In genomic region chr1:34887593-34887992, GRCh38 we compare ENCODE assay signal across 29 cellular contexts. TPM values are rescaled to one million over a fixed set of nuclear protein-coding genes. Genes with fewer than 3 reads are reported as not detected.
DNase-seq lines count a peak whose midpoint lies in the region; ATAC-seq, FAIRE-seq and TF ChIP-seq lines count a peak whose summit lies in the region.
"Had no signal": no experiment of that assay in that cellular context is flagged by ENCODE, and none has a peak within 500 bp of the region (broad histone marks: within the 10 kb centered on the region; RNA-seq: fewer than 3 reads in every experiment).

No MANE protein-coding gene starts in this region.

- BruUV-seq in K562 (replicated peaks; lab: Mats Ljungman, UMichigan), result no TSS peak

- H3K27me3 ChIP-seq in K562 (ENCODE audit: control insufficient read depth in 2 of 2, insufficient read depth in 2 of 2, low read length in 2 of 2), result peaks cover 31 to 41% of the 10 kb centered on the region in 2 experiments; a peak in 4 of 5 replicates
- H3K27me3 ChIP-seq: BE2C had no signal

- intact Hi-C loops in K562 (cut with micrococcal nuclease), result no loop called here

- no peak overlapping the region for H3K4me3 Mint-ChIP-seq in activated CD8-positive, alpha-beta memory T cell treated with anti-CD3 and anti-CD28 coated beads, Interleukin-2, amount 10 ng/mL, durations not matched to agents 7 days and 5 days
- H3K4me3 Mint-ChIP-seq: CD4-positive, alpha-beta memory T cell; CD4-positive, CD25-positive, alpha-beta regulatory T cell had no signal

- H3K36me3 Mint-ChIP-seq in activated CD8-positive, alpha-beta memory T cell treated with anti-CD3 and anti-CD28 coated beads, Interleukin-2, amount 10 ng/mL, durations not matched to agents 7 days and 5 days, result peaks cover 5% of the 10 kb centered on the region
- H3K36me3 Mint-ChIP-seq: CD4-positive, CD25-positive, alpha-beta regulatory T cell had no signal

- H3K4me1 Mint-ChIP-seq in activated CD8-positive, alpha-beta memory T cell treated with anti-CD3 and anti-CD28 coated beads, Interleukin-2, amount 10 ng/mL, durations not matched to agents 7 days and 5 days, result peaks cover 5% of the 10 kb centered on the region

- H3K9me3 ChIP-seq in K562 (replicated peaks; ENCODE audit: control insufficient read depth, insufficient read depth, low read depth, low read length), result no peaks in the 10 kb centered on the region
- H3K9me3 ChIP-seq: BE2C had no signal

- H3K4me3 ChIP-seq in K562 (no peak overlapping the region), coronary artery (no peak overlapping the region)
- H3K4me3 ChIP-seq: BLaER1, GM12878 had no signal

- no peak for TF ChIP-seq POLR2A in K562 (conservative IDR thresholded peaks at IDR 0.05)

- H4K20me1 ChIP-seq in K562 (replicated peaks; ENCODE audit: control insufficient read depth, insufficient read depth, low read length), result no peaks in the 10 kb centered on the region
- H4K20me1 ChIP-seq: BLaER1 had no signal

- TF ChIP-seq EP300 in K562 (IDR thresholded peaks at IDR 0.05; ENCODE audit: low read length), result no peak

- H3K27ac ChIP-seq in K562 (ENCODE audit: extremely low read depth, low read depth, low read length) (no peak overlapping the region), coronary artery (no peak overlapping the region)
- H3K27ac ChIP-seq: BLaER1 had no signal

- CTCF ChIA-PET in activated CD8-positive, alpha-beta memory T cell treated with anti-CD3 and anti-CD28 coated beads, Interleukin-2, amount 10 ng/mL, durations not matched to agents 7 days and 5 days (lab: Charles Lee), result interaction anchor here (2.8 kb wide), 1 partner anchor 21 kb away, joined by 16 read pairs; no protein-coding TSS in a partner anchor
- CTCF ChIA-PET in K562 (lab: Yijun Ruan, JAX; ENCODE audit: low intra/inter-chr PET ratio), result interaction anchor here (0.6 kb wide), 1 partner anchor 68 kb away, joined by 4 read pairs; no protein-coding TSS in a partner anchor

- no peak overlapping the region for H3K4me2 ChIP-seq in K562 (ENCODE audit: insufficient read depth, low read length)
- H3K4me2 ChIP-seq: BLaER1 had no signal

- FAIRE-seq in K562 (lab: Jason Lieb, UNC), result no peak
- FAIRE-seq: A204.1, GM12878, GM12892, GM18507 had no signal

- ATAC-seq in activated CD8-positive, alpha-beta memory T cell treated with anti-CD3 and anti-CD28 coated beads, Interleukin-2, amount 10 ng/mL, durations not matched to agents 7 days and 5 days, result no peak
- ATAC-seq in K562, result no peak
- ATAC-seq in HG02938 (IDR thresholded peaks at IDR 0.05; ENCODE audit: unreplicated experiment), result no peak
- ATAC-seq: GM12878 had no signal

- in situ Hi-C loops in K562 (cut with MboI), result no loop called here

- POLR2A ChIA-PET in K562 (lab: Yijun Ruan, JAX), result interaction anchor here (0.6 to 1.2 kb wide), 2 partner anchors 9 to 271 kb away, joined by 3 to 6 read pairs; no protein-coding TSS in a partner anchor

- no peaks in the 10 kb centered on the region for H3K79me2 ChIP-seq in K562 (ENCODE audit: control insufficient read depth, insufficient read depth, low read length)

- TF ChIP-seq CTCF in K562 (IDR thresholded peaks at IDR 0.05 in 2 of 3, conservative IDR thresholded peaks at IDR 0.05 in 1 of 3; ENCODE audit: insufficient read depth in 2 of 3, low read depth in 1 of 3, low read length in 3 of 3), result no peak
- no peak for TF ChIP-seq CTCF in coronary artery (IDR thresholded peaks at IDR 0.05)

- WGBS in K562 (ENCODE audit: insufficient coverage, low coverage, missing lambda C conversion rate), result 0% methylated on average over 4 of the region's 4 CpGs

- peaks cover 54% of the 10 kb centered on the region for H3K27me3 Mint-ChIP-seq in activated CD8-positive, alpha-beta memory T cell treated with anti-CD3 and anti-CD28 coated beads, Interleukin-2, amount 10 ng/mL, durations not matched to agents 7 days and 5 days

- no peaks in the 10 kb centered on the region for H3K36me3 ChIP-seq in K562 (ENCODE audit: control insufficient read depth, insufficient read depth, low read length)
- H3K36me3 ChIP-seq: BE2C had no signal

- H2AFZ ChIP-seq in K562 (ENCODE audit: low read depth, low read length), result no peak overlapping the region

- H3K9me1 ChIP-seq in K562 (ENCODE audit: control insufficient read depth, insufficient read depth, low read length), result no peaks in the 10 kb centered on the region

- no peak overlapping the region for H3K9ac ChIP-seq in K562 (ENCODE audit: insufficient read depth in 1 of 2, low read depth in 2 of 2, low read length in 2 of 2)
- H3K9ac ChIP-seq: BLaER1 had no signal

- no peak for TF ChIP-seq RAD21 in K562 (CRISPR knock-in tag; conservative IDR thresholded peaks at IDR 0.05 in 1 of 2, IDR thresholded peaks at IDR 0.05 in 1 of 2)

- H3K4me1 ChIP-seq in K562 (replicated peaks in 1 of 2; ENCODE audit: control insufficient read depth in 2 of 2, insufficient read depth in 2 of 2, low read length in 2 of 2), result peaks cover 0 to 14% of the 10 kb centered on the region in 2 experiments; a peak in 2 of 5 replicates
- H3K4me1 ChIP-seq: BE2C, BLaER1 had no signal

- H3K27ac Mint-ChIP-seq in activated CD8-positive, alpha-beta memory T cell treated with anti-CD3 and anti-CD28 coated beads, Interleukin-2, amount 10 ng/mL, durations not matched to agents 7 days and 5 days, result no peak overlapping the region
- H3K27ac Mint-ChIP-seq: CD14-positive monocyte; CD4-positive, alpha-beta memory T cell; CD4-positive, CD25-positive, alpha-beta regulatory T cell; CD8-positive, alpha-beta memory T cell had no signal

- peak; percentile 21 for DNase-seq in activated CD8-positive, alpha-beta memory T cell treated with anti-CD3 and anti-CD28 coated beads, Interleukin-2, amount 10 ng/mL, durations not matched to agents 7 days and 5 days
- no peak for DNase-seq in activated CD8-positive, alpha-beta memory T cell treated with anti-CD3 and anti-CD28 coated beads, Interleukin-2, amount 50 U/mL, for 48 hours
- DNase-seq in K562 (ENCODE audit: extremely low read depth in 1 of 4, low spot score in 3 of 4), result no peak
- peak; percentile 33 for DNase-seq in coronary artery (ENCODE audit: low spot score)
- DNase-seq in ureter (ENCODE audit: low spot score), result peak; percentile 25
- DNase-seq in activated CD4-positive, CD25-positive, alpha-beta regulatory T cell treated with anti-CD3 and anti-CD28 coated beads, Interleukin-2, amount 50 U/mL, for 72 hours, result no peak
- DNase-seq: 8988T; ACHN; BE2C; C1 segment of cervical spinal cord; CD4-positive, alpha-beta memory T cell; CD4-positive, CD25-positive, alpha-beta regulatory T cell; CD8-positive, alpha-beta memory T cell; COR-L47; DMS 273 treated with DMSO at 0.1 percent for 48 hours; DMS153; DMS79; DND-41; EL; GDM1 had no signal

- H3K9me3 Mint-ChIP-seq in activated CD8-positive, alpha-beta memory T cell treated with anti-CD3 and anti-CD28 coated beads, Interleukin-2, amount 10 ng/mL, durations not matched to agents 7 days and 5 days (ENCODE audit: low read depth), result peaks cover 6% of the 10 kb centered on the region

TF ChIP-seq in K562, 482 proteins besides CTCF, POLR2A, EP300 and RAD21:
- TF ChIP-seq RBM25 (IDR thresholded peaks at IDR 0.05; ENCODE audit: low read depth, low read length, severe bottlenecking), result peak; percentile 60
- TF ChIP-seq EWSR1 (IDR thresholded peaks at IDR 0.05; ENCODE audit: borderline replicate concordance, low read depth, partially characterized antibody), result no peak

RNA-seq across cellular contexts. Expression of gene SMIM12, which starts 28.0 kb away (rescaled TPM):
- total RNA-seq in activated CD8-positive, alpha-beta memory T cell treated with anti-CD3 and anti-CD28 coated beads, Interleukin-2, amount 10 ng/mL, durations not matched to agents 7 days and 5 days, result 10 to 100 TPM; 52.7 to 67.2 TPM
- total RNA-seq in K562 (2011; cell fraction: chromatin; rRNA removed; ENCODE audit: low replicate concordance), result 35.4 and 58.0 TPM in 2 replicates
- 39.9 and 42.4 TPM in 2 replicates for total RNA-seq in K562 (2011; cell fraction: nucleolus; rRNA removed)
- total RNA-seq in K562 (2011; cell fraction: nucleoplasm; rRNA removed), result 52.8 and 64.5 TPM in 2 replicates
- total RNA-seq in K562 (2014; rRNA removed) (63.5 and 83.3 TPM in 2 replicates), K562 (2014; rRNA removed; fragmentation: Illumina TruSeq; extraction: Trizol) (57.7 and 63.9 TPM in 2 replicates), K562 (2015; rRNA removed; fragmentation: Illumina TruSeq; extraction: Trizol) (66.7 and 68.0 TPM in 2 replicates), K562 (2021) (71.4 and 72.3 TPM in 2 replicates), ureter (37.6 TPM)
- polyA plus RNA-seq in K562 (2011; rRNA removed) (46.8 and 56.1 TPM in 2 replicates), K562 (2014; fragmentation: Illumina TruSeq; extraction: Trizol) (91.7 and 112 TPM in 2 replicates), K562 (2014; fragmentation: Nextera tagmentation; extraction: Ambion mirVana) (10 to 100 TPM; 51.7 to 54.1 TPM), K562 (2014; rRNA removed) (63.9 and 84.5 TPM in 2 replicates)
- 66.5 and 83.9 TPM in 2 replicates for polyA plus RNA-seq in K562 (2011; cell fraction: cytosol; rRNA removed)
- 38.6 and 39.9 TPM in 2 replicates for polyA plus RNA-seq in K562 (2011; cell fraction: nucleus; rRNA removed)
- polyA plus RNA-seq in K562 (2012), result 46.4 and 78.0 TPM in 2 replicates
- polyA minus RNA-seq in K562 (2011; rRNA and poly(A)+ RNA removed), result 39.8 and 43.3 TPM in 2 replicates
- 20.3 and 25.4 TPM in 2 replicates for polyA minus RNA-seq in K562 (2011; cell fraction: cytosol; rRNA and poly(A)+ RNA removed)
- 12.9 and 25.4 TPM in 2 replicates for polyA minus RNA-seq in K562 (2011; cell fraction: nucleus; rRNA and poly(A)+ RNA removed)

RNA-seq across cellular contexts. Expression of gene DLGAP3, which starts 41.9 kb away (rescaled TPM):
- under 1 TPM; 0.50 to 0.66 TPM for total RNA-seq in activated CD8-positive, alpha-beta memory T cell treated with anti-CD3 and anti-CD28 coated beads, Interleukin-2, amount 10 ng/mL, durations not matched to agents 7 days and 5 days
- 0.30 TPM in 1 of 2 replicates, not detected in the other for total RNA-seq in K562 (2011; cell fraction: chromatin; rRNA removed; ENCODE audit: low replicate concordance)
- 0.17 TPM in 1 of 2 replicates, not detected in the other for total RNA-seq in K562 (2011; cell fraction: nucleolus; rRNA removed)
- total RNA-seq in K562 (2011; cell fraction: nucleoplasm; rRNA removed), result not detected in 2 replicates
- total RNA-seq in K562 (2014; rRNA removed) (not detected in 2 replicates), K562 (2014; rRNA removed; fragmentation: Illumina TruSeq; extraction: Trizol) (not detected in 2 replicates), K562 (2015; rRNA removed; fragmentation: Illumina TruSeq; extraction: Trizol) (not detected in 2 replicates), K562 (2021) (0.07 and 0.18 TPM in 2 replicates), ureter (0.26 TPM)
- polyA plus RNA-seq in K562 (2011; rRNA removed) (0.01 and 0.03 TPM in 2 replicates), K562 (2014; fragmentation: Illumina TruSeq; extraction: Trizol) (0.04 TPM in 1 of 2 replicates, not detected in the other), K562 (2014; fragmentation: Nextera tagmentation; extraction: Ambion mirVana) (not detected), K562 (2014; rRNA removed) (0.01 and 0.16 TPM in 2 replicates)
- 0.01 and 0.15 TPM in 2 replicates for polyA plus RNA-seq in K562 (2011; cell fraction: cytosol; rRNA removed)
- 0.03 and 0.26 TPM in 2 replicates for polyA plus RNA-seq in K562 (2011; cell fraction: nucleus; rRNA removed)
- 0.03 and 0.05 TPM in 2 replicates for polyA plus RNA-seq in K562 (2012)
- not detected in 2 replicates for polyA minus RNA-seq in K562 (2011; rRNA and poly(A)+ RNA removed)
- not detected in 2 replicates for polyA minus RNA-seq in K562 (2011; cell fraction: cytosol; rRNA and poly(A)+ RNA removed)
- 0.13 TPM in 1 of 2 replicates, not detected in the other for polyA minus RNA-seq in K562 (2011; cell fraction: nucleus; rRNA and poly(A)+ RNA removed)
- total RNA-seq: A673 had no signal
- polyA plus RNA-seq: AG04450; CD8-positive, alpha-beta memory T cell had no signal

Comparison
In these comparisons a context has a peak if more than half of its experiments do, and no peak if none do; other contexts are left out.
1. DNase-seq: peak in activated CD8-positive, alpha-beta memory T cell treated with anti-CD3 and anti-CD28 coated beads, Interleukin-2, amount 10 ng/mL, durations not matched to agents 7 days and 5 days (single experiment), coronary artery (single experiment) and ureter (single experiment); none in activated CD8-positive, alpha-beta memory T cell treated with anti-CD3 and anti-CD28 coated beads, Interleukin-2, amount 50 U/mL, for 48 hours (single experiment), K562 (0 of 4) and activated CD4-positive, CD25-positive, alpha-beta regulatory T cell treated with anti-CD3 and anti-CD28 coated beads, Interleukin-2, amount 50 U/mL, for 72 hours (single experiment).